27 cellular contexts compared by ENCODE assay signal in genomic region chr16:59941581-59941980, GRCh38.
"Had no signal": no experiment of that assay in that cellular context is flagged by ENCODE, and none has a peak within 500 bp of the region (broad histone marks: within the 10 kb centered on the region; RNA-seq: fewer than 3 reads in every experiment).

No MANE protein-coding gene starts in this region.

- H3K27me3 ChIP-seq: stomach, suprapubic skin, testis, thyroid gland, tibial artery, tibial nerve, transverse colon, upper lobe of left lung, upper lobe of right lung, uterus, vagina had no signal

- H3K27ac ChIP-seq: stomach, suprapubic skin, testis, thoracic aorta, thyroid gland, tibial artery, tibial nerve, transverse colon, upper lobe of left lung, upper lobe of right lung, uterus, vagina had no signal

- H3K4me3 ChIP-seq: stomach, suprapubic skin, testis, thoracic aorta, thyroid gland, tibial artery, tibial nerve, transverse colon, upper lobe of left lung, upper lobe of right lung, uterus, vagina had no signal

- ATAC-seq: stimulated activated effector memory CD8-positive, alpha-beta T cell treated with anti-CD3 and anti-CD28 coated beads, Interleukin-12 subunit alpha, Interleukin-12 subunit beta, amount 100 ng/mL, for 72 hours; stimulated activated memory B cell treated with anti-CD40 and anti-IgM and Interleukin-4, amounts not matched to agents 10 μg/mL and 1 μg/mL and 100 μg/mL, for 72 hours; stimulated activated naive B cell treated with anti-CD40 and anti-IgM and Interleukin-4, amounts not matched to agents 10 μg/mL and 1 μg/mL and 100 μg/mL, for 72 hours; stimulated activated naive CD8-positive, alpha-beta T cell treated with anti-CD3 and anti-CD28 coated beads, Interleukin-15, amount 100 ng/mL, for 72 hours; stimulated activated naive CD8-positive, alpha-beta T cell treated with anti-CD3 and anti-CD28 coated beads, Interleukin-15, Interleukin-2, amounts not matched to agents 100 U/mL and 50 U/mL, for 24 hours; upper lobe of right lung had no signal

- H3K9me3 ChIP-seq: testis, thoracic aorta, thyroid gland, tibial artery, transverse colon, upper lobe of right lung, uterus, vagina had no signal

- DNase-seq: stimulated activated CD4-positive, alpha-beta T cell treated with anti-CD3 and anti-CD28 coated beads, Interleukin-2, amount 100 ng/mL, for 48 hours; stimulated activated CD4-positive, alpha-beta T cell treated with anti-CD3 and anti-CD28 coated beads, Interleukin-4, amount 100 ng/mL, for 1 hour; stimulated activated CD4-positive, alpha-beta T cell treated with anti-CD3 and anti-CD28 coated beads, Interleukin-4, amount 100 ng/mL, for 24 hours; stimulated activated CD4-positive, alpha-beta T cell treated with anti-CD3 and anti-CD28 coated beads, Interleukin-4, amount 100 ng/mL, for 4 hours; stimulated activated CD8-positive, alpha-beta memory T cell treated with anti-CD3 and anti-CD28 coated beads, Interleukin-4, amount 100 ng/mL, for 48 hours; stimulated activated naive B cell treated with anti-CD40 and anti-IgM and Interleukin-4, amounts not matched to agents 10 μg/mL and 1 μg/mL and 100 μg/mL, for 72 hours; stimulated activated naive CD4-positive, alpha-beta T cell; stimulated activated naive CD4-positive, alpha-beta T cell treated with Interleukin-2 at 50 U/mL for 16 hours; stimulated activated naive CD8-positive, alpha-beta T cell treated with anti-CD3 and anti-CD28 coated beads, Interleukin-15, amount 100 ng/mL, for 72 hours; stimulated activated naive CD8-positive, alpha-beta T cell treated with anti-CD3 and anti-CD28 coated beads, Interleukin-15, Interleukin-2, amounts not matched to agents 100 U/mL and 50 U/mL, for 24 hours; stomach; substantia nigra; testis; thyroid gland; tibial artery; transverse colon; trophoblast cell; upper lobe of left lung; upper lobe of right lung; uterus had no signal

- H3K4me1 ChIP-seq: stomach, suprapubic skin, testis, thyroid gland, tibial artery, tibial nerve, transverse colon, upper lobe of left lung, upper lobe of right lung, uterus, vagina had no signal

- FAIRE-seq: urothelium cell line had no signal

- H3K36me3 ChIP-seq: stomach, suprapubic skin, thoracic aorta, thyroid gland, tibial artery, tibial nerve, transverse colon, upper lobe of left lung, upper lobe of right lung, uterus, vagina had no signal
